In genomic region chr12:3125674-3126073, GRCh38 we compare ENCODE assay signal across 24 cellular contexts.
"Had no signal": no experiment of that assay in that cellular context is flagged by ENCODE, and none has a peak within 500 bp of the region (broad histone marks: within the 10 kb centered on the region; RNA-seq: fewer than 3 reads in every experiment).

No MANE protein-coding gene starts in this region.

- H3K27ac Mint-ChIP-seq: dendritic cell treated with granulocyte-macrophage colony-stimulating factor and Interleukin-4, amounts not matched to agents 40 ng/mL and 50 ng/mL, for 4 days; effector memory CD8-positive, alpha-beta T cell; natural killer cell treated with Interleukin-12 subunit alpha and Interleukin-12 subunit beta and Interleukin-15 and Interleukin-18, amount 100 ng/mL, for 72 hours; stimulated activated effector memory CD8-positive, alpha-beta T cell treated with anti-CD3 and anti-CD28 coated beads, Interleukin-12 subunit alpha, Interleukin-12 subunit beta, amount 100 ng/mL, for 72 hours had no signal

- H2AFZ ChIP-seq: hepatocyte had no signal

- ATAC-seq: effector memory CD8-positive, alpha-beta T cell; natural killer cell treated with Interleukin-12 subunit alpha and Interleukin-12 subunit beta and Interleukin-15 and Interleukin-18, amount 100 ng/mL, for 72 hours; pancreas; stimulated activated effector memory CD8-positive, alpha-beta T cell treated with anti-CD3 and anti-CD28 coated beads, Interleukin-12 subunit alpha, Interleukin-12 subunit beta, amount 100 ng/mL, for 72 hours; stimulated activated naive CD8-positive, alpha-beta T cell treated with anti-CD3 and anti-CD28 coated beads, Interleukin-15, Interleukin-2, amounts not matched to agents 100 U/mL and 50 U/mL, for 24 hours; upper lobe of right lung had no signal

- H3K4me3 Mint-ChIP-seq: dendritic cell treated with granulocyte-macrophage colony-stimulating factor and Interleukin-4, amounts not matched to agents 40 ng/mL and 50 ng/mL, for 4 days; effector memory CD8-positive, alpha-beta T cell; natural killer cell treated with Interleukin-12 subunit alpha and Interleukin-12 subunit beta and Interleukin-15 and Interleukin-18, amount 100 ng/mL, for 72 hours; stimulated activated effector memory CD8-positive, alpha-beta T cell treated with anti-CD3 and anti-CD28 coated beads, Interleukin-12 subunit alpha, Interleukin-12 subunit beta, amount 100 ng/mL, for 72 hours had no signal

- H3K27me3 ChIP-seq: cardiac muscle cell, esophagus squamous epithelium, hepatocyte, pancreas, sigmoid colon, testis, tibial nerve, upper lobe of right lung had no signal

- H3K36me3 Mint-ChIP-seq: stimulated activated effector memory CD8-positive, alpha-beta T cell treated with anti-CD3 and anti-CD28 coated beads, Interleukin-12 subunit alpha, Interleukin-12 subunit beta, amount 100 ng/mL, for 72 hours had no signal

- H3K9me3 Mint-ChIP-seq: stimulated activated effector memory CD8-positive, alpha-beta T cell treated with anti-CD3 and anti-CD28 coated beads, Interleukin-12 subunit alpha, Interleukin-12 subunit beta, amount 100 ng/mL, for 72 hours had no signal

- H3K4me3 ChIP-seq: cardiac muscle cell, esophagus squamous epithelium, hepatocyte, pancreas, prostate gland, sigmoid colon, smooth muscle cell, testis, tibial nerve, upper lobe of right lung had no signal

- H3K4me2 ChIP-seq: hepatocyte, smooth muscle cell had no signal

- FAIRE-seq: colon, islet of Langerhans, pancreas had no signal

- H3K27ac ChIP-seq: cardiac muscle cell, esophagus squamous epithelium, hepatocyte, pancreas, prostate gland, testis, upper lobe of right lung had no signal

- H3K36me3 ChIP-seq: cardiac muscle cell, esophagus squamous epithelium, pancreas, prostate gland, sigmoid colon, upper lobe of right lung had no signal

- DNase-seq: cerebellar nuclear complex; effector memory CD8-positive, alpha-beta T cell; esophagus squamous epithelium; foreskin fibroblast; kidney glomerular epithelial cell; mammary epithelial cell; occipital lobe; pancreas; retina; sigmoid colon; stimulated activated CD4-positive, alpha-beta T cell treated with anti-CD3 and anti-CD28 coated beads, Interleukin-2, amount 100 ng/mL, for 48 hours; stimulated activated naive CD8-positive, alpha-beta T cell treated with anti-CD3 and anti-CD28 coated beads, Interleukin-15, Interleukin-2, amounts not matched to agents 100 U/mL and 50 U/mL, for 24 hours; testis; upper lobe of right lung had no signal

- H3K9me3 ChIP-seq: pancreas, prostate gland, testis, upper lobe of right lung had no signal

- H3K79me2 ChIP-seq: hepatocyte had no signal
